8 cellular contexts compared by ENCODE assay signal in the genomic region with DNA sequence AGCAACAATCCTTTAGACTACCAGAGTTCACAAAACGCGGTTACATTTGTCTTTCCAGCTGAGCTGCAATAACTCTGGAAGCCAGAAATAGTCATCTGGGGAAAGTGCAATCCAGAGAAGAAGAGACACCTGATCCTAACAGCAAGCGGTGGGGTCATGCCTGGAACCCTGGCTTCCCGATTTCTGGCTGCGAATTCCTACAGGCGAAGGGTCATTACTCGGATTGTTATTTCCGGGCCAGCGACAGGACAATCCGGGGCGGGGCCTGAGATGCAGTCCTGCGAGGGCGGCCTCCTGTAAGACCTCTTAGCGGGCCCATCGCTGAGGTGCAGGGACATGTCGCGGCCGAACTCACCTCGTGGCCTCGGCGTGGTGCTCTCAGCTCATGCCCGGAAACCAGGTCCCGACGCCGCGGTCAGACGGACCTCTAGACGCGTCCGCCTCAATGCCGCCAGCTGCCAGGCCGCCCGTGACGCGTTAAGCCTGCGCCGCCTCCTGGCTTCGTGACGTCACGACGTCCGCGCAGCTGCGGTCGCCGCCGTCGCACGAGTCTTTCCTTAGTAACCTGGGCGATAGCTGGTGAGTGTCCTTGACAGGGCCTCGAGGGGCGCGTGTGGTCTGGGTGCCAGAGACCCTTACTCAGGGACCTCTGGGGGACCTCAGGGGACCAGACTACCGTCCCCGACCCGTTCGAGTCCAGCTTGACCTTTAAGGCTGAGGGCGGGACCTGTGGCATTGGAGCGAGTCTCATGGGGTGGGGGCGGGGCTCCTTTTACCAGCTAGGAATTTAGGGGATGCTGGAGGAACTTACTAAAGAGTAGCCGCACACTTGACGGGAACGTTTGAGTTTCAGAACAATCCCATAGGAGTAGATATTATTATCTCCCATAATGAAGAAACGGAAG. TPM values are rescaled to one million over a fixed set of nuclear protein-coding genes. Genes with fewer than 3 reads are reported as not detected.
A peak's percentile ranks its signal among the peaks of the same experiment; 100 is the strongest.
DNase-seq lines count a peak whose midpoint lies in the region; TF ChIP-seq lines count a peak whose summit lies in the region.

A gene with protein sequence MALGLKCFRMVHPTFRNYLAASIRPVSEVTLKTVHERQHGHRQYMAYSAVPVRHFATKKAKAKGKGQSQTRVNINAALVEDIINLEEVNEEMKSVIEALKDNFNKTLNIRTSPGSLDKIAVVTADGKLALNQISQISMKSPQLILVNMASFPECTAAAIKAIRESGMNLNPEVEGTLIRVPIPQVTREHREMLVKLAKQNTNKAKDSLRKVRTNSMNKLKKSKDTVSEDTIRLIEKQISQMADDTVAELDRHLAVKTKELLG (plus strand): TSS at position 523 of the 905 bp plus-strand sequence. CDS start 6,010 bp downstream, outside the sequence.
A gene with protein sequence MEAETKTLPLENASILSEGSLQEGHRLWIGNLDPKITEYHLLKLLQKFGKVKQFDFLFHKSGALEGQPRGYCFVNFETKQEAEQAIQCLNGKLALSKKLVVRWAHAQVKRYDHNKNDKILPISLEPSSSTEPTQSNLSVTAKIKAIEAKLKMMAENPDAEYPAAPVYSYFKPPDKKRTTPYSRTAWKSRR (minus strand): TSS at position 481 of the 905 bp plus-strand sequence. CDS start 3,348 bp downstream, outside the sequence.

- H3K36me3 Mint-ChIP-seq in activated naive CD8-positive, alpha-beta T cell, result peaks cover 13% of the 10 kb centered on the region
- no peaks in the 10 kb centered on the region for H3K36me3 Mint-ChIP-seq in glutamatergic neuron (ENCODE audit: unreplicated experiment)

- H3K4me1 Mint-ChIP-seq in activated naive CD8-positive, alpha-beta T cell (ENCODE audit: low read depth), result peaks cover 59% of the 10 kb centered on the region
- peaks cover 9% of the 10 kb centered on the region for H3K4me1 Mint-ChIP-seq in glutamatergic neuron (ENCODE audit: low read depth, unreplicated experiment)

- H3K36me3 ChIP-seq in osteoblast (ENCODE audit: insufficient read depth, low read length) (peaks cover 14% of the 10 kb centered on the region), testis (ENCODE audit: low read depth, missing control alignments) (no peaks in the 10 kb centered on the region)

- peaks cover 13% of the 10 kb centered on the region for H4K20me1 ChIP-seq in osteoblast (ENCODE audit: insufficient read depth, low read length)

- H3K27ac ChIP-seq in osteoblast (ENCODE audit: low read depth, low read length), result peak within 1 kb of the TSS; percentile 96
- H3K27ac ChIP-seq in testis, result peak within 1 kb of the TSS; percentile 88 to 91

- H3K4me3 ChIP-seq in GM08714 (ENCODE audit: low read length) (peak within 1 kb of the TSS; percentile 95), HFF-Myc (replicated peaks; ENCODE audit: low read depth, low read length) (peak within 1 kb of the TSS; percentile 80), osteoblast (ENCODE audit: insufficient read depth, low read length) (peak within 1 kb of the TSS; percentile 95), testis (peak within 1 kb of the TSS; percentile 87)

- peak within 1 kb of the TSS; percentile 96 for H2AFZ ChIP-seq in osteoblast (ENCODE audit: low read length)

- H3K27me3 Mint-ChIP-seq in activated naive CD8-positive, alpha-beta T cell, result no peaks in the 10 kb centered on the region
- peaks cover 4% of the 10 kb centered on the region for H3K27me3 Mint-ChIP-seq in glutamatergic neuron (ENCODE audit: unreplicated experiment)

- peaks cover 29% of the 10 kb centered on the region for H3K4me1 ChIP-seq in osteoblast (ENCODE audit: insufficient read depth, low read length)
- H3K4me1 ChIP-seq in testis, result peaks cover 9% of the 10 kb centered on the region

- peak within 1 kb of the TSS; percentile 94 for H3K4me3 Mint-ChIP-seq in activated naive CD8-positive, alpha-beta T cell
- peak within 1 kb of the TSS; percentile 96 for H3K4me3 Mint-ChIP-seq in glutamatergic neuron (ENCODE audit: unreplicated experiment)

- DNase-seq in HFF-Myc (ENCODE audit: extremely low read depth, low read depth), result peak; percentile 61
- DNase-seq in NAMALWA (ENCODE audit: low spot score), result peak; percentile 93
- peak; percentile 86 for DNase-seq in SKM-1 treated with dmso at 0.1 percent for 144 hours (lab: John Stamatoyannopoulos, UW; ENCODE audit: unreplicated experiment)
- peak; percentile 93 for DNase-seq in glutamatergic neuron
- DNase-seq in osteoblast (ENCODE audit: insufficient read length, low spot score, missing footprints), result peak; percentile 94
- DNase-seq in testis, result peak; percentile 93

- peak within 1 kb of the TSS; percentile 86 for H3K4me2 ChIP-seq in osteoblast (ENCODE audit: insufficient read depth, low read length)

- H3K9me3 Mint-ChIP-seq in activated naive CD8-positive, alpha-beta T cell (ENCODE audit: low read depth), result no peaks in the 10 kb centered on the region
- peaks cover 6% of the 10 kb centered on the region for H3K9me3 Mint-ChIP-seq in glutamatergic neuron (ENCODE audit: unreplicated experiment)

- intact Hi-C loops in testis (cut with DNase I; ENCODE audit: low total_unique reads), result no loop called here

- peak; percentile 42 for TF ChIP-seq POLR2A in testis (IDR thresholded peaks at IDR 0.05)

- 0 to 1% methylated on average over 31 to 60 of the region's 64 CpGs for WGBS in testis, 2 donors

- H3K27me3 ChIP-seq in osteoblast (ENCODE audit: insufficient read depth, low read length), result no peaks in the 10 kb centered on the region
- no peaks in the 10 kb centered on the region for H3K27me3 ChIP-seq in testis

- H3K9me3 ChIP-seq in osteoblast (ENCODE audit: low read depth, low read length) (no peaks in the 10 kb centered on the region), testis (no peaks in the 10 kb centered on the region)

- peaks cover 75% of the 10 kb centered on the region for H3K79me2 ChIP-seq in osteoblast (ENCODE audit: insufficient read depth, low read length)

- TF ChIP-seq CTCF in HFF-Myc (IDR thresholded peaks at IDR 0.05; ENCODE audit: low read depth, low read length, missing control alignments), result no peak
- TF ChIP-seq CTCF in glutamatergic neuron (IDR thresholded peaks at IDR 0.05; ENCODE audit: partially characterized antibody, unreplicated experiment), result no peak
- no peak for TF ChIP-seq CTCF in osteoblast (IDR thresholded peaks at IDR 0.05; ENCODE audit: extremely low read depth, low read depth, low read length)
- TF ChIP-seq CTCF in testis (IDR thresholded peaks at IDR 0.05), result peak in 1 of 3 experiments; percentile 18

- H3K27ac Mint-ChIP-seq in activated naive CD8-positive, alpha-beta T cell, result peak within 1 kb of the TSS; percentile 100
- H3K27ac Mint-ChIP-seq in glutamatergic neuron (ENCODE audit: unreplicated experiment), result peak within 1 kb of the TSS; percentile 87

RNA-seq across cellular contexts. Expression of the first gene that starts in this region (rescaled TPM):
- total RNA-seq in glutamatergic neuron (ENCODE audit: unreplicated experiment) (16.9 TPM), osteoblast (35.8 and 41.5 TPM in 2 replicates), testis (10 to 100 TPM; 45.5 to 54.1 TPM)
- polyA plus RNA-seq in testis (ENCODE audit: insufficient read depth, low read depth, low replicate concordance), result 63.4 TPM

RNA-seq across cellular contexts. Expression of the second gene that starts in this region (rescaled TPM):
- total RNA-seq in glutamatergic neuron (ENCODE audit: unreplicated experiment), result 27.3 TPM
- 10.0 and 10.9 TPM in 2 replicates for total RNA-seq in osteoblast
- total RNA-seq in testis, result 10 to 100 TPM; 10.0 to 11.8 TPM
- 22.1 TPM for polyA plus RNA-seq in testis (ENCODE audit: insufficient read depth, low read depth, low replicate concordance)

Comparison
In these comparisons a context has a peak if more than half of its experiments do, and no peak if none do; other contexts are left out.
1. Peak in every context shown above with its lines: DNase-seq, H3K4me3 ChIP-seq and H3K27ac ChIP-seq.